In genomic region chr4:24219171-24219570, GRCh38 we compare ENCODE assay signal across 30 cellular contexts.
DNase-seq lines count a peak whose midpoint lies in the region; ATAC-seq, FAIRE-seq and TF ChIP-seq lines count a peak whose summit lies in the region.
"Had no signal": no experiment of that assay in that cellular context is flagged by ENCODE, and none has a peak within 500 bp of the region (broad histone marks: within the 10 kb centered on the region; RNA-seq: fewer than 3 reads in every experiment).

No MANE protein-coding gene starts in this region.

- in situ Hi-C loops in HepG2 (cut with HindIII; ENCODE audit: extremely low pct_ligation_motif_present, low pct_unique_long_range_greater_than_20kb): no loop called here

- H3K36me3 ChIP-seq in HepG2 (replicated peaks in 1 of 2; ENCODE audit: control insufficient read depth in 1 of 2, insufficient read depth in 2 of 2, low read length in 2 of 2) (no peaks in the 10 kb centered on the region), small intestine (ENCODE audit: control insufficient read depth in 2 of 2, insufficient read depth in 2 of 2, low read length in 2 of 2) (no peaks in the 10 kb centered on the region), OCI-LY7 (ENCODE audit: insufficient read depth, low read length) (no peaks in the 10 kb centered on the region)
- H3K36me3 ChIP-seq: heart right ventricle, right atrium auricular region, SJSA1, uterus had no signal

- H4K20me1 ChIP-seq in HepG2 (ENCODE audit: insufficient read depth, low read length): no peaks in the 10 kb centered on the region
- H4K20me1 ChIP-seq in OCI-LY7 (ENCODE audit: insufficient read depth, low read length): no peaks in the 10 kb centered on the region

- H2AFZ ChIP-seq in HepG2 (ENCODE audit: low read length) (no peak overlapping the region), OCI-LY7 (ENCODE audit: low read length) (no peak overlapping the region)
- H2AFZ ChIP-seq: parathyroid adenoma had no signal

- no peak for FAIRE-seq in HepG2 (lab: Jason Lieb, UNC)
- no peak for FAIRE-seq in small intestine (lab: Jason Lieb, UNC)
- FAIRE-seq: GM12892 had no signal

- no TSS peak for BruUV-seq in HepG2 (replicated peaks; lab: Mats Ljungman, UMichigan)
- no TSS peak for BruUV-seq in OCI-LY7 (replicated peaks; lab: Mats Ljungman, UMichigan)

- no peak overlapping the region for H3K27ac ChIP-seq in HepG2 (ENCODE audit: extremely low read length, insufficient read depth, low read length)
- H3K27ac ChIP-seq in small intestine (ENCODE audit: low read depth in 1 of 2, low read length in 1 of 2): no peak overlapping the region
- no peak overlapping the region for H3K27ac ChIP-seq in OCI-LY7 (ENCODE audit: low read depth, low read length, poor library complexity, severe bottlenecking)
- H3K27ac ChIP-seq: heart right ventricle, parathyroid adenoma, right atrium auricular region, SJSA1, uterus had no signal

- intact Hi-C loops in HepG2 (cut with micrococcal nuclease; ENCODE audit: unreplicated experiment): no loop called here
- intact Hi-C loops in OCI-LY7 (cut with micrococcal nuclease; ENCODE audit: unreplicated experiment): no loop called here

- WGBS in HepG2 (ENCODE audit: low lambda C conversion rate): 0% methylated on average over 2 of the region's 8 CpGs
- 14 to 56% (median 24%) methylated on average over 8 of the region's 8 CpGs for WGBS in small intestine, 3 donors

- H3K4me2 ChIP-seq in HepG2 (ENCODE audit: low read depth, low read length): no peak overlapping the region
- H3K4me2 ChIP-seq in OCI-LY7 (ENCODE audit: low read length): no peak overlapping the region

- no peak for TF ChIP-seq CTCF in cardiac fibroblast (IDR thresholded peaks at IDR 0.05; ENCODE audit: low read depth, low read length)
- no peak for TF ChIP-seq CTCF in HepG2 (CRISPR knock-in tag; IDR thresholded peaks at IDR 0.05)
- no peak for TF ChIP-seq CTCF in OCI-LY7 (conservative IDR thresholded peaks at IDR 0.05; ENCODE audit: low read length)

- H3K27me3 ChIP-seq in HepG2 (ENCODE audit: control insufficient read depth in 1 of 2, insufficient read depth in 2 of 2, low read length in 2 of 2) (no peaks in the 10 kb centered on the region), small intestine (ENCODE audit: control insufficient read depth in 2 of 2, insufficient read depth in 2 of 2, low read length in 2 of 2) (no peaks in the 10 kb centered on the region)
- H3K27me3 ChIP-seq: heart right ventricle, right atrium auricular region, SJSA1, uterus had no signal

- H3K79me2 ChIP-seq in HepG2 (ENCODE audit: insufficient read depth, low read length) (no peaks in the 10 kb centered on the region), OCI-LY7 (ENCODE audit: insufficient read depth, low read depth, low read length) (no peaks in the 10 kb centered on the region)
- H3K79me2 ChIP-seq: parathyroid adenoma had no signal

- H3K4me1 ChIP-seq in HepG2 (ENCODE audit: insufficient read depth, low read length) (no peaks in the 10 kb centered on the region), small intestine (ENCODE audit: control insufficient read depth in 2 of 2, insufficient read depth in 1 of 2, low read depth in 1 of 2, low read length in 1 of 2) (no peaks in the 10 kb centered on the region), OCI-LY7 (ENCODE audit: insufficient read depth, low read length, poor library complexity, severe bottlenecking) (no peaks in the 10 kb centered on the region)
- H3K4me1 ChIP-seq: heart right ventricle, parathyroid adenoma, right atrium auricular region, SJSA1, uterus had no signal

- POLR2A ChIA-PET in HepG2 (lab: Yijun Ruan, JAX): no interaction called here
- POLR2A ChIA-PET in OCI-LY7 (lab: Charles Lee): interaction anchor here (0.7 kb wide), 1 partner anchor 13 kb away, joined by 3 read pairs; no protein-coding TSS in a partner anchor

- peak; percentile 38; the same call in 1 of the 3 replicates for ATAC-seq in HepG2
- ATAC-seq in HG03108 (IDR thresholded peaks at IDR 0.05; ENCODE audit: unreplicated experiment): no peak
- ATAC-seq: effector memory CD8-positive, alpha-beta T cell; esophagus mucosa; stimulated activated naive CD8-positive, alpha-beta T cell treated with anti-CD3 and anti-CD28 coated beads, Interleukin-15, Interleukin-2, amounts not matched to agents 100 U/mL and 50 U/mL, for 24 hours had no signal

- CTCF ChIA-PET in HepG2 (lab: Yijun Ruan, JAX; ENCODE audit: low intra/inter-chr PET ratio, low total read pairs): no interaction called here
- CTCF ChIA-PET in OCI-LY7 (lab: Charles Lee; ENCODE audit: unreplicated experiment): no interaction called here

- no peak for TF ChIP-seq RAD21 in HepG2 (CRISPR knock-in tag; IDR thresholded peaks at IDR 0.05)

- TF ChIP-seq EP300 in HepG2 (IDR thresholded peaks at IDR 0.05; ENCODE audit: low read depth in 2 of 2, low read length in 2 of 2) (no peak), HepG2 (CRISPR knock-in tag; IDR thresholded peaks at IDR 0.05; ENCODE audit: borderline replicate concordance) (no peak)

- H3K9me2 ChIP-seq in OCI-LY7 (ENCODE audit: insufficient read depth, low read length): no peaks in the 10 kb centered on the region

- no peaks in the 10 kb centered on the region for H3K9me3 ChIP-seq in HepG2 (ENCODE audit: low read length)
- no peaks in the 10 kb centered on the region for H3K9me3 ChIP-seq in small intestine (ENCODE audit: control insufficient read depth, low read depth)
- no peaks in the 10 kb centered on the region for H3K9me3 ChIP-seq in OCI-LY7 (ENCODE audit: low read length)
- H3K9me3 ChIP-seq: right atrium auricular region, SJSA1, uterus had no signal

- H3K9ac ChIP-seq in HepG2 (ENCODE audit: insufficient read depth, low read depth, low read length): no peak overlapping the region
- H3K9ac ChIP-seq: parathyroid adenoma had no signal

- DNase-seq in HuH-7.5 (ENCODE audit: low spot score): peak; percentile 29
- peak; percentile 24 to 35 for DNase-seq in cardiac fibroblast (ENCODE audit: low read depth in 2 of 2)
- DNase-seq in HepG2 (ENCODE audit: low spot score): no peak
- DNase-seq in small intestine: peak; percentile 70
- no peak for DNase-seq in OCI-LY7 (ENCODE audit: low spot score)
- DNase-seq in ureter (ENCODE audit: low spot score): no peak
- DNase-seq: activated CD4-positive, alpha-beta T cell treated with anti-CD3 and anti-CD28 coated beads for 48 hours; activated effector memory CD4-positive, alpha-beta T cell treated with anti-CD3 and anti-CD28 coated beads, Interleukin-2, amount 50 U/mL, for 16 hours; activated naive CD8-positive, alpha-beta T cell treated with anti-CD3 and anti-CD28 coated beads for 36 hours; activated T-cell treated with anti-CD3 and anti-CD28 coated beads, Interleukin-2, amount 50 U/mL, for 1 hour; anterior cingulate cortex; CD8-positive, alpha-beta memory T cell; cortex of kidney; DMS153; effector memory CD8-positive, alpha-beta T cell; foreskin fibroblast; H7; heart right ventricle; MV-4-11; NCI-H1436; NCI-H774; stimulated activated CD4-positive, alpha-beta T cell treated with anti-CD3 and anti-CD28 coated beads, Interleukin-1b, Interleukin-23, amount 100 ng/mL, for 48 hours; stimulated activated naive CD8-positive, alpha-beta T cell treated with anti-CD3 and anti-CD28 coated beads, Interleukin-15, Interleukin-2, amounts not matched to agents 100 U/mL and 50 U/mL, for 24 hours; uterus had no signal

- no peak for TF ChIP-seq POLR2A in HepG2 (IDR thresholded peaks at IDR 0.05; ENCODE audit: insufficient read depth in 1 of 2, low read depth in 2 of 2, low read length in 2 of 2)

- H3K4me3 ChIP-seq in cardiac fibroblast (replicated peaks in 1 of 2; ENCODE audit: low read depth in 2 of 2, low read length in 2 of 2): no peak overlapping the region
- no peak overlapping the region for H3K4me3 ChIP-seq in HepG2 (replicated peaks in 1 of 3; ENCODE audit: insufficient read depth in 1 of 3, low read depth in 2 of 3, low read length in 3 of 3)
- H3K4me3 ChIP-seq in small intestine (ENCODE audit: low read depth in 1 of 2, low read length in 2 of 2): no peak overlapping the region
- H3K4me3 ChIP-seq in OCI-LY7 (ENCODE audit: low read depth, low read length, poor library complexity, severe bottlenecking): no peak overlapping the region
- H3K4me3 ChIP-seq: heart right ventricle, right atrium auricular region, SJSA1, uterus had no signal

TF ChIP-seq in HepG2, 621 proteins besides CTCF, POLR2A, EP300 and RAD21:
- TF ChIP-seq, protein P1, sequence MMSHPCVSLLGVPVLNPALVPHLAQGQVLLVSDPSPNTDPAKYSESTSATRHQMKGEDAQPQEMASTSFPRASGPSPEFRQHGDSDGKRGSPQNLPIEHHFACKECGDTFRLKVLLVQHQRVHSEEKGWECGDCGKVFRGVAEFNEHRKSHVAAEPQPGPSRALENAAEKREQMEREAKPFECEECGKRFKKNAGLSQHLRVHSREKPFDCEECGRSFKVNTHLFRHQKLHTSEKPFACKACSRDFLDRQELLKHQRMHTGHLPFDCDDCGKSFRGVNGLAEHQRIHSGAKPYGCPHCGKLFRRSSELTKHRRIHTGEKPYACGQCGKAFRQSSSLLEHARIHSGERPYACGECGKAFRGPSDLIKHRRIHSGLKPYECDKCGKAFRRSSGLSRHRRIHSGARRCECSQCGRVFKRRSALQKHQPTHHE (CRISPR knock-in tag; IDR thresholded peaks at IDR 0.05; ENCODE audit: borderline replicate concordance): no peak
- TF ChIP-seq KLF15 (CRISPR knock-in tag; IDR thresholded peaks at IDR 0.05; ENCODE audit: borderline replicate concordance) (no peak), FOXK1 (CRISPR knock-in tag; IDR thresholded peaks at IDR 0.05; ENCODE audit: borderline replicate concordance, low read depth) (no peak), ZFP36L1 (CRISPR knock-in tag; IDR thresholded peaks at IDR 0.05) (no peak), EZH2 (conservative IDR thresholded peaks at IDR 0.05; ENCODE audit: low read depth, low read length) (no peak), SALL1 (CRISPR knock-in tag; IDR thresholded peaks at IDR 0.05) (no peak), FOSL1 (CRISPR knock-in tag; IDR thresholded peaks at IDR 0.05; ENCODE audit: borderline replicate concordance) (no peak), ZNF446 (CRISPR knock-in tag; IDR thresholded peaks at IDR 0.05) (no peak), ZNF615 (CRISPR knock-in tag; IDR thresholded peaks at IDR 0.05; ENCODE audit: borderline replicate concordance) (no peak), MAX (IDR thresholded peaks at IDR 0.05) (no peak), ZNF329 (CRISPR knock-in tag; IDR thresholded peaks at IDR 0.05; ENCODE audit: low read depth) (no peak), GABPA (IDR thresholded peaks at IDR 0.05; ENCODE audit: low read depth, low read length) (no peak), GABPA (CRISPR knock-in tag; IDR thresholded peaks at IDR 0.05; ENCODE audit: low read depth) (no peak), FOXK2 (IDR thresholded peaks at IDR 0.05) (no peak), ZNF251 (CRISPR knock-in tag; IDR thresholded peaks at IDR 0.05) (no peak)

Comparison
In these comparisons a context has a peak if more than half of its experiments do, and no peak if none do; other contexts are left out.
1. DNase-seq: peak in HuH-7.5 (single experiment), cardiac fibroblast (2 of 2) and small intestine (single experiment); none in HepG2 (single experiment), OCI-LY7 (single experiment) and ureter (single experiment).